Comparison of ENCODE assay signal across 17 cellular contexts in the genomic region with DNA sequence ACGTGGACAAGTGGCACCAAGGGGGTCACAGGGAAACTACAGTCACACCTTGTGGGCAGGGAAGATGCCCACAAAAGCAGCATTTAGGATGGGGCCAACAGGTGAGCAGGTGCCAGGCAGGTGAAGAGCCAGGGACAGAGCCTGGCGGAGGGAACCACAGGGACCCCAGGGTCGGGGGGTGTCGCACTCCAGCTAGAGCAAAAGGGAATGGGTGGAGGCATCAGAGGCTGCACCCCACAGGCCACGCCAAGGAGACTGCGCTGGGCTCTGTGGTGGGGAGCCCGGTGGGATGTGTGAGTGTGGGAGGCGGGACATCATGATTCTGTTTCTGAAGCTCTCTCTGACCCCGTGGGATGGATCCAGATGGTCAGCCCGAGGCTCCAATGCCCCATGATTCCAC.
"Had no signal": no experiment of that assay in that cellular context is flagged by ENCODE, and none has a peak within 500 bp of the region (broad histone marks: within the 10 kb centered on the region; RNA-seq: fewer than 3 reads in every experiment).

No MANE protein-coding gene starts in this region.

- ATAC-seq: foreskin keratinocyte; left lobe of liver; lower lobe of right lung; natural killer cell treated with Interleukin-12 subunit alpha and Interleukin-12 subunit beta and Interleukin-15 and Interleukin-18, amount 100 ng/mL, for 72 hours; psoas muscle had no signal

- H3K27ac ChIP-seq: epithelial cell of prostate, foreskin keratinocyte, psoas muscle, tibial artery had no signal

- H3K4me3 Mint-ChIP-seq: central memory CD8-positive, alpha-beta T cell; memory B cell; natural killer cell treated with Interleukin-12 subunit alpha and Interleukin-12 subunit beta and Interleukin-15 and Interleukin-18, amount 100 ng/mL, for 72 hours had no signal

- H3K27ac Mint-ChIP-seq: natural killer cell treated with Interleukin-12 subunit alpha and Interleukin-12 subunit beta and Interleukin-15 and Interleukin-18, amount 100 ng/mL, for 72 hours had no signal

- H3K27me3 Mint-ChIP-seq: central memory CD8-positive, alpha-beta T cell; memory B cell; natural killer cell treated with Interleukin-12 subunit alpha and Interleukin-12 subunit beta and Interleukin-15 and Interleukin-18, amount 100 ng/mL, for 72 hours had no signal

- H3K27me3 ChIP-seq: foreskin keratinocyte, sigmoid colon, tibial artery had no signal

- H3K4me3 ChIP-seq: lower lobe of right lung, psoas muscle, sigmoid colon, skin epidermis, tibial artery had no signal

- H3K9me3 Mint-ChIP-seq: central memory CD8-positive, alpha-beta T cell; memory B cell; natural killer cell treated with Interleukin-12 subunit alpha and Interleukin-12 subunit beta and Interleukin-15 and Interleukin-18, amount 100 ng/mL, for 72 hours had no signal

- H3K4me1 ChIP-seq: foreskin keratinocyte, lower lobe of right lung, sigmoid colon had no signal

- H3K9me3 ChIP-seq: lower lobe of right lung, psoas muscle, sigmoid colon, tibial artery had no signal

- H3K36me3 Mint-ChIP-seq: natural killer cell treated with Interleukin-12 subunit alpha and Interleukin-12 subunit beta and Interleukin-15 and Interleukin-18, amount 100 ng/mL, for 72 hours had no signal

- DNase-seq: effector memory CD4-positive, alpha-beta T cell; foreskin keratinocyte; islet precursor cell; lower lobe of right lung; midbrain; retina; sigmoid colon; stimulated activated CD4-positive, alpha-beta T cell treated with anti-CD3 and anti-CD28 coated beads, Interleukin-12 subunit alpha, Interleukin-12 subunit beta, amount 100 ng/mL, for 4 hours; stimulated activated naive CD4-positive, alpha-beta T cell treated with Interleukin-2 at 50 U/mL for 16 hours; tibial artery had no signal
